In the genomic region with DNA sequence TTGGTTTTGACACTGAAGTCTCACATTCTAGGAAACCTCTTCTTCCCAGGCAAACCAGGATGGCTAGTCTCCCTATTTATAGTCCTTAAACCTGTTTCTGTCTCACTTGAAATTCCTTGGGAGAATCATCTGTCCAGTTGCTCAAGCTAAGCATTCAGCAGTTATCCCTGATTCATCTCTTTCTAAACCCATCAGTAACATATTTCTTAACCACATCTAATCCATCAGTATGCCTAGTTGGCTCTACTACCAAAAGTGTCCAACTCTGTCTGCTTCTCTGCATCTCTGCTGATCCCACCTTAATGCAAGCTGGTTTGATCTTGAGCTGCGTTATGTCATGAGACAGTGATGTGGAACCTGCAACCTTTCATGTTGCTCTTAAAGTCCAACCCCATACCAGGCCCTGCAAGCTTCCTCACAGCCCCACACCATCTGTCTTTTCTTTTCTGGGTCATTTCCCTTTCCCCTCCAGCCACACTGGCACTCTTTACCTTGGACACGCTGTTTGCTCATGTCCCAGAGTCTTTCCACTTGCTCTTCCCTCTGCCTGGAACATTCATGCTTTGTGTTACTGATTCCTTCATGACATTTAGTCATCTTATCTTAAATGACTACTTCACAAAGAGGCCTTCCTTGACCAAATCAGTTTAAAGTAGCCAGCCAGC, we compare ENCODE assay signal across 16 cellular contexts.
DNase-seq lines count a peak whose midpoint lies in the region; ATAC-seq, FAIRE-seq and TF ChIP-seq lines count a peak whose summit lies in the region.
"Had no signal": no experiment of that assay in that cellular context is flagged by ENCODE, and none has a peak within 500 bp of the region (broad histone marks: within the 10 kb centered on the region; RNA-seq: fewer than 3 reads in every experiment).

No MANE protein-coding gene starts in this region.

- intact Hi-C loops in CD4-positive, alpha-beta memory T cell (cut with micrococcal nuclease): no loop called here

- H3K4me3 Mint-ChIP-seq in CD8-positive, alpha-beta memory T cell: no peak overlapping the region
- no peak overlapping the region for H3K4me3 Mint-ChIP-seq in naive thymus-derived CD8-positive, alpha-beta T cell
- H3K4me3 Mint-ChIP-seq in CD4-positive, alpha-beta memory T cell: no peak overlapping the region
- H3K4me3 Mint-ChIP-seq: effector memory CD8-positive, alpha-beta T cell had no signal

- no peak for DNase-seq in CD8-positive, alpha-beta memory T cell
- DNase-seq in M059J (ENCODE audit: low read depth) (peak; percentile 67), dedifferentiated amniotic fluid mesenchymal stem cell (ENCODE audit: extremely low spot score) (peak; percentile 77), D721Med (ENCODE audit: insufficient read length, low spot score) (no peak), cerebellar nuclear complex (lab: John Stamatoyannopoulos, UW) (no peak), mesenteric fat pad (ENCODE audit: low spot score) (no peak)
- DNase-seq in naive thymus-derived CD8-positive, alpha-beta T cell: no peak
- DNase-seq in CD4-positive, alpha-beta memory T cell: no peak
- DNase-seq: activated CD4-positive, CD25-positive, alpha-beta regulatory T cell treated with anti-CD3 and anti-CD28 coated beads, Interleukin-2, amount 50 U/mL, for 72 hours; activated effector memory CD4-positive, alpha-beta T cell treated with anti-CD3 and anti-CD28 coated beads, Interleukin-2, amount 50 U/mL, for 16 hours; effector memory CD8-positive, alpha-beta T cell; NCI-H1436; uterus had no signal

- CTCF ChIA-PET in CD8-positive, alpha-beta memory T cell (lab: Charles Lee): interaction anchor here (1.1 to 1.6 kb wide), 3 partner anchors 13 to 734 kb away, joined by 3 read pairs; no protein-coding TSS in a partner anchor
- CTCF ChIA-PET in CD4-positive, alpha-beta memory T cell (lab: Charles Lee; ENCODE audit: partially characterized antibody): no interaction called here

- no peaks in the 10 kb centered on the region for H3K9me3 Mint-ChIP-seq in CD8-positive, alpha-beta memory T cell
- H3K9me3 Mint-ChIP-seq in naive thymus-derived CD8-positive, alpha-beta T cell: no peaks in the 10 kb centered on the region
- no peaks in the 10 kb centered on the region for H3K9me3 Mint-ChIP-seq in CD4-positive, alpha-beta memory T cell
- H3K9me3 Mint-ChIP-seq: effector memory CD8-positive, alpha-beta T cell had no signal

- no peak overlapping the region for H3K4me3 ChIP-seq in CD8-positive, alpha-beta memory T cell (ENCODE audit: low read length)
- H3K4me3 ChIP-seq in CD4-positive, alpha-beta memory T cell (ENCODE audit: low read length in 2 of 2): no peak overlapping the region
- H3K4me3 ChIP-seq: uterus had no signal

- ATAC-seq in naive thymus-derived CD8-positive, alpha-beta T cell: no peak
- ATAC-seq: effector memory CD8-positive, alpha-beta T cell; HCT116; Panc1 had no signal

- H3K36me3 Mint-ChIP-seq in CD8-positive, alpha-beta memory T cell: peaks cover 0 to 3% (median 0%) of the 10 kb centered on the region in 3 donors
- peaks cover 0 to 5% (median 0%) of the 10 kb centered on the region in 3 donors for H3K36me3 Mint-ChIP-seq in naive thymus-derived CD8-positive, alpha-beta T cell
- no peaks in the 10 kb centered on the region for H3K36me3 Mint-ChIP-seq in CD4-positive, alpha-beta memory T cell

- H3K27ac ChIP-seq in CD8-positive, alpha-beta memory T cell (ENCODE audit: low read depth, low read length): no peak overlapping the region
- H3K27ac ChIP-seq in CD4-positive, alpha-beta memory T cell (ENCODE audit: low read depth, low read length): no peak overlapping the region
- H3K27ac ChIP-seq: uterus had no signal

- peaks cover 43 to 58% (median 45%) of the 10 kb centered on the region in 3 donors for H3K4me1 Mint-ChIP-seq in CD8-positive, alpha-beta memory T cell
- peaks cover 20 to 59% (median 46%) of the 10 kb centered on the region in 4 donors for H3K4me1 Mint-ChIP-seq in naive thymus-derived CD8-positive, alpha-beta T cell
- H3K4me1 Mint-ChIP-seq in CD4-positive, alpha-beta memory T cell: peaks cover 28 to 50% (median 36%) of the 10 kb centered on the region in 4 donors

- H3K9me3 ChIP-seq in CD8-positive, alpha-beta memory T cell (ENCODE audit: low read length): no peaks in the 10 kb centered on the region
- no peaks in the 10 kb centered on the region for H3K9me3 ChIP-seq in CD4-positive, alpha-beta memory T cell (ENCODE audit: control insufficient read depth in 1 of 2, low read length in 2 of 2)
- H3K9me3 ChIP-seq: uterus had no signal

- TF ChIP-seq CTCF in D721Med (IDR thresholded peaks at IDR 0.05; ENCODE audit: insufficient read depth, missing control alignments): no peak

- no peaks in the 10 kb centered on the region for H3K36me3 ChIP-seq in CD8-positive, alpha-beta memory T cell (ENCODE audit: insufficient read depth, low read length)
- no peaks in the 10 kb centered on the region for H3K36me3 ChIP-seq in CD4-positive, alpha-beta memory T cell (ENCODE audit: insufficient read depth, low read length)
- H3K36me3 ChIP-seq: uterus had no signal

- peak overlapping the region in 5 of 8 donors; percentile 8 to 68 (median 30) for H3K27ac Mint-ChIP-seq in CD8-positive, alpha-beta memory T cell
- H3K27ac Mint-ChIP-seq in naive thymus-derived CD8-positive, alpha-beta T cell: peak overlapping the region in 6 of 10 donors; percentile 1 to 28 (median 20)
- peak overlapping the region in 2 of 7 donors; percentile 14 to 41 for H3K27ac Mint-ChIP-seq in CD4-positive, alpha-beta memory T cell

- H3K27me3 ChIP-seq in CD8-positive, alpha-beta memory T cell (ENCODE audit: insufficient read depth, low read length, poor library complexity, severe bottlenecking): no peaks in the 10 kb centered on the region
- H3K27me3 ChIP-seq in CD4-positive, alpha-beta memory T cell (ENCODE audit: insufficient read depth, low read length): no peaks in the 10 kb centered on the region
- H3K27me3 ChIP-seq: uterus had no signal

- H3K27me3 Mint-ChIP-seq in CD8-positive, alpha-beta memory T cell: no peaks in the 10 kb centered on the region
- no peaks in the 10 kb centered on the region for H3K27me3 Mint-ChIP-seq in naive thymus-derived CD8-positive, alpha-beta T cell
- no peaks in the 10 kb centered on the region for H3K27me3 Mint-ChIP-seq in CD4-positive, alpha-beta memory T cell
- H3K27me3 Mint-ChIP-seq: effector memory CD8-positive, alpha-beta T cell had no signal

- POLR2A ChIA-PET in CD8-positive, alpha-beta memory T cell (lab: Charles Lee): no interaction called here
- POLR2A ChIA-PET in naive thymus-derived CD8-positive, alpha-beta T cell (lab: Charles Lee): no interaction called here
- POLR2A ChIA-PET in CD4-positive, alpha-beta memory T cell (lab: Charles Lee; ENCODE audit: partially characterized antibody): no interaction called here

- H3K4me1 ChIP-seq in CD8-positive, alpha-beta memory T cell (ENCODE audit: insufficient read depth, low read length): peaks cover 33% of the 10 kb centered on the region
- peaks cover 37% of the 10 kb centered on the region for H3K4me1 ChIP-seq in CD4-positive, alpha-beta memory T cell (ENCODE audit: insufficient read depth, low read length)
- H3K4me1 ChIP-seq: uterus had no signal

- FAIRE-seq in D721Med (lab: Jason Lieb, UNC): no peak
- FAIRE-seq: islet of Langerhans had no signal

Comparison
In these comparisons a context has a peak if more than half of its experiments do, and no peak if none do; other contexts are left out.
1. DNase-seq: peak in M059J (single experiment) and dedifferentiated amniotic fluid mesenchymal stem cell (single experiment); none in CD8-positive, alpha-beta memory T cell (0 of 5), naive thymus-derived CD8-positive, alpha-beta T cell (0 of 10), D721Med (single experiment), cerebellar nuclear complex (0 of 2), mesenteric fat pad (single experiment) and CD4-positive, alpha-beta memory T cell (0 of 5).